ENCODE assay signal across 17 cellular contexts in genomic region chr2:23694058-23695045, GRCh38.
"Had no signal": no experiment of that assay in that cellular context is flagged by ENCODE, and none has a peak within 500 bp of the region (broad histone marks: within the 10 kb centered on the region; RNA-seq: fewer than 3 reads in every experiment).

No MANE protein-coding gene starts in this region.

- H3K27ac Mint-ChIP-seq: activated CD4-positive, alpha-beta memory T cell treated with anti-CD3 and anti-CD28 coated beads, Interleukin-2, amount 10 ng/mL, durations not matched to agents 7 days and 5 days; activated CD4-positive, alpha-beta T cell treated with anti-CD3 and anti-CD28 coated beads for 36 hours; activated T-cell treated with anti-CD3 and anti-CD28 coated beads, Interleukin-2, amount 50 U/mL, for 24 hours; T-cell had no signal

- H3K9me3 Mint-ChIP-seq: activated CD4-positive, alpha-beta memory T cell treated with anti-CD3 and anti-CD28 coated beads, Interleukin-2, amount 10 ng/mL, durations not matched to agents 7 days and 5 days; activated T-cell treated with anti-CD3 and anti-CD28 coated beads, Interleukin-2, amount 50 U/mL, for 24 hours; T-cell had no signal

- H3K4me3 ChIP-seq: cardiac muscle cell, colonic mucosa, hepatocyte, left ventricle myocardium inferior, mucosa of descending colon, psoas muscle, uterus had no signal

- H3K36me3 ChIP-seq: cardiac muscle cell, colonic mucosa, uterus had no signal

- H3K9me3 ChIP-seq: colonic mucosa, left ventricle myocardium inferior, mucosa of descending colon, psoas muscle, SK-N-SH, uterus had no signal

- H3K27me3 Mint-ChIP-seq: activated CD4-positive, alpha-beta memory T cell treated with anti-CD3 and anti-CD28 coated beads, Interleukin-2, amount 10 ng/mL, durations not matched to agents 7 days and 5 days; activated CD4-positive, alpha-beta T cell treated with anti-CD3 and anti-CD28 coated beads for 36 hours; activated T-cell treated with anti-CD3 and anti-CD28 coated beads, Interleukin-2, amount 50 U/mL, for 24 hours; naive thymus-derived CD4-positive, alpha-beta T cell; T-cell had no signal

- H3K27ac ChIP-seq: cardiac muscle cell, colonic mucosa, hepatocyte, left ventricle myocardium inferior, psoas muscle, uterus had no signal

- ATAC-seq: activated CD4-positive, alpha-beta T cell treated with anti-CD3 and anti-CD28 coated beads for 36 hours; esophagus mucosa; mucosa of descending colon; naive thymus-derived CD4-positive, alpha-beta T cell; psoas muscle; T-cell had no signal

- H3K27me3 ChIP-seq: cardiac muscle cell, colonic mucosa, hepatocyte, uterus had no signal

- H3K4me3 Mint-ChIP-seq: activated CD4-positive, alpha-beta memory T cell treated with anti-CD3 and anti-CD28 coated beads, Interleukin-2, amount 10 ng/mL, durations not matched to agents 7 days and 5 days; activated CD4-positive, alpha-beta T cell treated with anti-CD3 and anti-CD28 coated beads for 36 hours; activated T-cell treated with anti-CD3 and anti-CD28 coated beads, Interleukin-2, amount 50 U/mL, for 24 hours; naive thymus-derived CD4-positive, alpha-beta T cell; T-cell had no signal

- DNase-seq: activated CD4-positive, alpha-beta memory T cell treated with anti-CD3 and anti-CD28 coated beads, Interleukin-2, amount 10 ng/mL, durations not matched to agents 7 days and 5 days; activated gamma-delta T cell treated with Interleukin-2 at 50 U/mL for 16 hours; activated T-cell treated with anti-CD3 and anti-CD28 coated beads, Interleukin-2, amount 50 U/mL, for 24 hours; colonic mucosa; left ventricle myocardium inferior; naive thymus-derived CD4-positive, alpha-beta T cell; stimulated activated CD4-positive, alpha-beta T cell treated with anti-CD3 and anti-CD28 coated beads, Interleukin-1b, Interleukin-23, amount 100 ng/mL, for 48 hours; T-cell; T1000; uterus had no signal

- H3K4me1 Mint-ChIP-seq: activated CD4-positive, alpha-beta memory T cell treated with anti-CD3 and anti-CD28 coated beads, Interleukin-2, amount 10 ng/mL, durations not matched to agents 7 days and 5 days; activated CD4-positive, alpha-beta T cell treated with anti-CD3 and anti-CD28 coated beads for 36 hours had no signal

- H3K4me1 ChIP-seq: colonic mucosa, uterus had no signal
